ENCODE assay signal across 10 cellular contexts in genomic region chr12:53750812-53751335, GRCh38. TPM values are rescaled to one million over a fixed set of nuclear protein-coding genes. Genes with fewer than 3 reads are reported as not detected.
DNase-seq lines count a peak whose midpoint lies in the region; ATAC-seq and TF ChIP-seq lines count a peak whose summit lies in the region.
"Had no signal": no experiment of that assay in that cellular context is flagged by ENCODE, and none has a peak within 500 bp of the region (broad histone marks: within the 10 kb centered on the region; RNA-seq: fewer than 3 reads in every experiment).

No MANE protein-coding gene starts in this region.

- TF ChIP-seq CTCF in AG04449 (IDR thresholded peaks at IDR 0.05; ENCODE audit: insufficient read depth, low read length, missing control alignments) = no peak

- H3K9me3 Mint-ChIP-seq in naive thymus-derived CD8-positive, alpha-beta T cell = no peaks in the 10 kb centered on the region

- peaks cover 0 to 19% (median 13%) of the 10 kb centered on the region in 5 donors for H3K27me3 Mint-ChIP-seq in naive thymus-derived CD8-positive, alpha-beta T cell

- no peaks in the 10 kb centered on the region for H3K36me3 Mint-ChIP-seq in naive thymus-derived CD8-positive, alpha-beta T cell

- peaks cover 4 to 19% (median 14%) of the 10 kb centered on the region in 4 donors for H3K4me1 Mint-ChIP-seq in naive thymus-derived CD8-positive, alpha-beta T cell

- H3K36me3 ChIP-seq in effector memory CD4-positive, alpha-beta T cell (ENCODE audit: control insufficient read depth, insufficient read depth, low read length) = no peaks in the 10 kb centered on the region
- H3K36me3 ChIP-seq: HAP-1 had no signal

- peak overlapping the region in 3 of 10 donors; percentile 29 to 82 (median 40) for H3K27ac Mint-ChIP-seq in naive thymus-derived CD8-positive, alpha-beta T cell

- H3K4me3 Mint-ChIP-seq in naive thymus-derived CD8-positive, alpha-beta T cell = peak overlapping the region in 1 of 10 donors; percentile 68

- peaks cover 13% of the 10 kb centered on the region for H3K27me3 ChIP-seq in effector memory CD4-positive, alpha-beta T cell (replicated peaks; ENCODE audit: control insufficient read depth, insufficient read depth, low read length, poor library complexity, severe bottlenecking)

- POLR2A ChIA-PET in AG04449 (lab: Yijun Ruan, JAX) = no interaction called here
- POLR2A ChIA-PET in naive thymus-derived CD8-positive, alpha-beta T cell (lab: Charles Lee) = interaction anchor here (0.7 to 2.3 kb wide), 4 partner anchors 23 to 76 kb away, joined by 3 to 9 read pairs (median 4); partner anchors contain the start of genes ATP5MC2 and CALCOCO1

- no peak overlapping the region for H3K27ac ChIP-seq in effector memory CD4-positive, alpha-beta T cell (ENCODE audit: insufficient read depth, low read length, poor library complexity, severe bottlenecking)

- H3K4me3 ChIP-seq in AG04449 (ENCODE audit: low read depth, low read length) = peak overlapping the region; percentile 30
- H3K4me3 ChIP-seq in effector memory CD4-positive, alpha-beta T cell (ENCODE audit: insufficient read depth, low read depth, low read length, poor library complexity, severe bottlenecking) = peak overlapping the region; percentile 58

- H3K4me1 ChIP-seq in effector memory CD4-positive, alpha-beta T cell (ENCODE audit: control insufficient read depth, insufficient read depth, low read length, poor library complexity, severe bottlenecking) = peaks cover 33% of the 10 kb centered on the region

- peak; percentile 40 for ATAC-seq in GM18868 (IDR thresholded peaks at IDR 0.05; ENCODE audit: unreplicated experiment)
- ATAC-seq in naive thymus-derived CD8-positive, alpha-beta T cell = peak; percentile 45 to 51
- ATAC-seq in HG02571 (IDR thresholded peaks at IDR 0.05; ENCODE audit: unreplicated experiment) = no peak

- no peaks in the 10 kb centered on the region for H3K9me3 ChIP-seq in effector memory CD4-positive, alpha-beta T cell (ENCODE audit: control insufficient read depth, low read length)
- H3K9me3 ChIP-seq: HAP-1 had no signal

- CTCF ChIA-PET in AG04449 (lab: Yijun Ruan, JAX) = interaction anchor here (2.5 to 7.8 kb wide), 6 partner anchors 9 to 52 kb away, joined by 14 to 71 read pairs (median 22); no protein-coding TSS in a partner anchor

- DNase-seq in AG04449 (ENCODE audit: low read depth, low spot score) (no peak), NCI-H526 treated with DMSO at 0.1 percent for 48 hours (lab: John Stamatoyannopoulos, UW) (peak; percentile 78), 8988T (no peak), dermis blood vessel endothelial cell (no peak)
- DNase-seq in effector memory CD4-positive, alpha-beta T cell = no peak
- DNase-seq in naive thymus-derived CD8-positive, alpha-beta T cell = peak in 2 of 10 donors; percentile 25 to 30

RNA-seq across cellular contexts. Expression of gene CISTR, which starts 0.9 kb away (rescaled TPM):
- total RNA-seq in naive thymus-derived CD8-positive, alpha-beta T cell = not detected
- polyA plus RNA-seq in naive thymus-derived CD8-positive, alpha-beta T cell = not detected
- total RNA-seq in dermis blood vessel endothelial cell = not detected in 2 replicates
- total RNA-seq: dermis microvascular lymphatic vessel endothelial cell had no signal

RNA-seq across cellular contexts. Expression of gene CALCOCO1, which starts 23.6 kb away (rescaled TPM):
- total RNA-seq in naive thymus-derived CD8-positive, alpha-beta T cell = 100 to 1,000 TPM; 152 to 168 TPM
- polyA plus RNA-seq in naive thymus-derived CD8-positive, alpha-beta T cell = 10 to 100 TPM; 52.3 to 55.5 (median 55.4) TPM
- total RNA-seq in dermis blood vessel endothelial cell = 87.6 and 98.4 TPM in 2 replicates
